In the genomic region with DNA sequence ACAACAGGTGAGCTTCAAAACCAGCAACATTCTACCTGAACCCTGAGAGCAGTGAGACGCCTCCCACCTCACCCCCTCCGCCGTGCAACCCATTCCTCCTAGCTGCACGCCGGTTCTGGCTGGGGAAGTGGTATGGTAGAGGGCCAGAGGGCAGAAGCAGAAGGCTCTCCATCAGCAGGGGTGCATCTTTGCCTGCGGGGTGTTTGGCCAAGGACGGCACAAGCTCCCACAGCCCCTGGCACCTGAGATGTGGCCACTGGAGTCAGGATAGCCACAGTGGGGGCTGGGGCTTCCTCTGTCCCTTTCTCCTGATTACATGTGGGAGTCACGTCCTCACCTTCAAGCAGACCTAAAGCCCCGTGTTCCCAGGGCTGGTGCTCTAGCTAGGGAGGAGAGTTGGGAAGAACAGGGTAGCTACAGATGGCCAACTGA, we compare ENCODE assay signal across 8 cellular contexts. TPM values are rescaled to one million over a fixed set of nuclear protein-coding genes. Genes with fewer than 3 reads are reported as not detected.
A peak's percentile ranks its signal among the peaks of the same experiment; 100 is the strongest.
DNase-seq lines count a peak whose midpoint lies in the region; ATAC-seq, FAIRE-seq and TF ChIP-seq lines count a peak whose summit lies in the region.

No MANE protein-coding gene starts in this region.

- peak overlapping the region; percentile 45 for H3K27ac ChIP-seq in WERI-Rb-1
- peak overlapping the region; percentile 8 for H3K27ac ChIP-seq in right cardiac atrium (ENCODE audit: low read length)
- H3K27ac ChIP-seq in stomach, result peak overlapping the region; percentile 95 to 99 (median 98)

- H3K9me3 ChIP-seq in WERI-Rb-1 (ENCODE audit: severe bottlenecking), result no peaks in the 10 kb centered on the region
- H3K9me3 ChIP-seq in right cardiac atrium (ENCODE audit: control insufficient read depth, low read length), result no peaks in the 10 kb centered on the region
- no peaks in the 10 kb centered on the region for H3K9me3 ChIP-seq in stomach

- TF ChIP-seq CTCF in WERI-Rb-1 (IDR thresholded peaks at IDR 0.05; ENCODE audit: low read depth, low read length), result no peak
- TF ChIP-seq CTCF in stomach (IDR thresholded peaks at IDR 0.05), result no peak

- H3K4me3 ChIP-seq in WERI-Rb-1 (ENCODE audit: low read depth, low read length) (peak overlapping the region; percentile 98), right cardiac atrium (ENCODE audit: low read length) (peak overlapping the region; percentile 71), stomach (peak overlapping the region; percentile 70 to 88 (median 76))

- DNase-seq in NCI-H748 (lab: John Stamatoyannopoulos, UW; ENCODE audit: unreplicated experiment), result peak; percentile 53
- DNase-seq in NCI-H748 treated with DMSO at 0.1 percent for 48 hours (lab: John Stamatoyannopoulos, UW), result no peak
- DNase-seq in WERI-Rb-1, result no peak
- DNase-seq in right cardiac atrium, result peak in 1 of 3 donors; percentile 60
- DNase-seq in stomach, result no peak
- DNase-seq in GOT3 (lab: John Stamatoyannopoulos, UW), result no peak
- no peak for DNase-seq in GM19239 (ENCODE audit: insufficient read length, low spot score)

- intact Hi-C loops in right cardiac atrium (cut with DNase I), result loop anchor here in 1 of 4 donors (10.0 kb wide), 1 partner anchor 64 kb away; a partner anchor contains a TSS
- intact Hi-C loops in stomach (cut with DNase I; ENCODE audit: low total_unique reads), result no loop called here

- no peak for TF ChIP-seq EP300 in stomach (IDR thresholded peaks at IDR 0.05)

- 35% methylated on average over 9 of the region's 9 CpGs for WGBS in right cardiac atrium
- WGBS in stomach, 5 donors, result 11 to 27% (median 19%) methylated on average over 9 of the region's 9 CpGs

- no peaks in the 10 kb centered on the region for H3K36me3 ChIP-seq in WERI-Rb-1
- H3K36me3 ChIP-seq in stomach, result no peaks in the 10 kb centered on the region

- no peak for ATAC-seq in right cardiac atrium
- no peak for ATAC-seq in GM18867 (IDR thresholded peaks at IDR 0.05; ENCODE audit: unreplicated experiment)

- TF ChIP-seq POLR2A in stomach (IDR thresholded peaks at IDR 0.05), result no peak

- H3K27me3 ChIP-seq in WERI-Rb-1 (ENCODE audit: insufficient read depth, low read depth, severe bottlenecking), result no peaks in the 10 kb centered on the region
- H3K27me3 ChIP-seq in right cardiac atrium (ENCODE audit: control insufficient read depth, insufficient read depth), result no peaks in the 10 kb centered on the region
- no peaks in the 10 kb centered on the region for H3K27me3 ChIP-seq in stomach

- H3K4me1 ChIP-seq in right cardiac atrium (ENCODE audit: control insufficient read depth, insufficient read depth, low read length) (peaks cover 9% of the 10 kb centered on the region), stomach (peaks cover 35 to 68% (median 55%) of the 10 kb centered on the region in 4 donors)

- no peak for FAIRE-seq in GM19239 (lab: Jason Lieb, UNC)

RNA-seq across cellular contexts. Expression of a gene that starts 1.6 kb away (rescaled TPM):
- total RNA-seq in right cardiac atrium (1 to 10 TPM; 7.0 to 9.9 (median 9.6) TPM), stomach (10 to 100 TPM in 2 of 5 donors, 1 to 10 TPM in 2, under 1 TPM in 1; 0.58 to 70.1 (median 4.6) TPM)
- polyA plus RNA-seq in right cardiac atrium (7.3 TPM), stomach (1 to 10 TPM; 6.6 to 9.2 (median 7.9) TPM)

RNA-seq across cellular contexts. Expression of a gene that starts 12.2 kb away (rescaled TPM):
- total RNA-seq in right cardiac atrium (10 to 100 TPM in 2 of 4 donors, 1 to 10 TPM in 2; 7.1 to 11.4 (median 9.2) TPM), stomach (10 to 100 TPM in 3 of 5 donors, 1 to 10 TPM in 2; 5.2 to 37.6 (median 14.9) TPM)
- polyA plus RNA-seq in right cardiac atrium (7.2 TPM), stomach (10 to 100 TPM in 1 of 3 donors, 1 to 10 TPM in 2; 6.3 to 10.3 (median 8.0) TPM)

RNA-seq across cellular contexts. Expression of a gene that starts 22.0 kb away (rescaled TPM):
- total RNA-seq in right cardiac atrium, result 1 to 10 TPM in 2 of 4 donors, not detected in 2; 1.1 to 1.3 TPM
- polyA plus RNA-seq in right cardiac atrium, result 0.45 TPM
- total RNA-seq in stomach, result 10 to 100 TPM in 2 of 5 donors, 1 to 10 TPM in 3; 1.0 to 66.0 (median 2.3) TPM
- 10 to 100 TPM in 2 of 3 donors, 1 to 10 TPM in 1; 8.2 to 24.9 (median 10.7) TPM for polyA plus RNA-seq in stomach

RNA-seq across cellular contexts. Expression of a gene that starts 25.7 kb away (rescaled TPM):
- total RNA-seq in right cardiac atrium (10 to 100 TPM; 68.7 to 74.9 (median 71.8) TPM), stomach (100 to 1,000 TPM in 1 of 5 donors, 10 to 100 TPM in 2, 1 to 10 TPM in 2; 6.7 to 104 (median 17.3) TPM)
- polyA plus RNA-seq in right cardiac atrium (50.2 TPM), stomach (10 to 100 TPM; 32.4 to 58.8 (median 43.1) TPM)

RNA-seq across cellular contexts. Expression of a gene that starts 36.2 kb away (rescaled TPM):
- 100 to 1,000 TPM in 3 of 4 donors, 10 to 100 TPM in 1; 96.2 to 150 (median 124) TPM for total RNA-seq in right cardiac atrium
- polyA plus RNA-seq in right cardiac atrium, result 110 TPM
- total RNA-seq in stomach, result 100 to 1,000 TPM in 3 of 5 donors, 10 to 100 TPM in 2; 16.2 to 163 (median 137) TPM
- polyA plus RNA-seq in stomach, result 10 to 100 TPM; 47.2 to 69.4 (median 66.7) TPM

Comparison
In these comparisons a context has a peak if more than half of its experiments do, and no peak if none do; other contexts are left out.
1. H3K27ac ChIP-seq: peak in every context shown above with its lines; median percentile 98 in stomach; 45 in WERI-Rb-1; 8 in right cardiac atrium.